1 cellular context compared by ENCODE assay signal in genomic region chr2:226030369-226031077, GRCh38.
TF ChIP-seq lines count a peak whose summit lies in the region.

No MANE protein-coding gene starts in this region.

TF ChIP-seq in GM23338, 12 proteins besides CTCF, POLR2A, EP300 and RAD21 (continued from another document):
- TF ChIP-seq, protein P1, sequence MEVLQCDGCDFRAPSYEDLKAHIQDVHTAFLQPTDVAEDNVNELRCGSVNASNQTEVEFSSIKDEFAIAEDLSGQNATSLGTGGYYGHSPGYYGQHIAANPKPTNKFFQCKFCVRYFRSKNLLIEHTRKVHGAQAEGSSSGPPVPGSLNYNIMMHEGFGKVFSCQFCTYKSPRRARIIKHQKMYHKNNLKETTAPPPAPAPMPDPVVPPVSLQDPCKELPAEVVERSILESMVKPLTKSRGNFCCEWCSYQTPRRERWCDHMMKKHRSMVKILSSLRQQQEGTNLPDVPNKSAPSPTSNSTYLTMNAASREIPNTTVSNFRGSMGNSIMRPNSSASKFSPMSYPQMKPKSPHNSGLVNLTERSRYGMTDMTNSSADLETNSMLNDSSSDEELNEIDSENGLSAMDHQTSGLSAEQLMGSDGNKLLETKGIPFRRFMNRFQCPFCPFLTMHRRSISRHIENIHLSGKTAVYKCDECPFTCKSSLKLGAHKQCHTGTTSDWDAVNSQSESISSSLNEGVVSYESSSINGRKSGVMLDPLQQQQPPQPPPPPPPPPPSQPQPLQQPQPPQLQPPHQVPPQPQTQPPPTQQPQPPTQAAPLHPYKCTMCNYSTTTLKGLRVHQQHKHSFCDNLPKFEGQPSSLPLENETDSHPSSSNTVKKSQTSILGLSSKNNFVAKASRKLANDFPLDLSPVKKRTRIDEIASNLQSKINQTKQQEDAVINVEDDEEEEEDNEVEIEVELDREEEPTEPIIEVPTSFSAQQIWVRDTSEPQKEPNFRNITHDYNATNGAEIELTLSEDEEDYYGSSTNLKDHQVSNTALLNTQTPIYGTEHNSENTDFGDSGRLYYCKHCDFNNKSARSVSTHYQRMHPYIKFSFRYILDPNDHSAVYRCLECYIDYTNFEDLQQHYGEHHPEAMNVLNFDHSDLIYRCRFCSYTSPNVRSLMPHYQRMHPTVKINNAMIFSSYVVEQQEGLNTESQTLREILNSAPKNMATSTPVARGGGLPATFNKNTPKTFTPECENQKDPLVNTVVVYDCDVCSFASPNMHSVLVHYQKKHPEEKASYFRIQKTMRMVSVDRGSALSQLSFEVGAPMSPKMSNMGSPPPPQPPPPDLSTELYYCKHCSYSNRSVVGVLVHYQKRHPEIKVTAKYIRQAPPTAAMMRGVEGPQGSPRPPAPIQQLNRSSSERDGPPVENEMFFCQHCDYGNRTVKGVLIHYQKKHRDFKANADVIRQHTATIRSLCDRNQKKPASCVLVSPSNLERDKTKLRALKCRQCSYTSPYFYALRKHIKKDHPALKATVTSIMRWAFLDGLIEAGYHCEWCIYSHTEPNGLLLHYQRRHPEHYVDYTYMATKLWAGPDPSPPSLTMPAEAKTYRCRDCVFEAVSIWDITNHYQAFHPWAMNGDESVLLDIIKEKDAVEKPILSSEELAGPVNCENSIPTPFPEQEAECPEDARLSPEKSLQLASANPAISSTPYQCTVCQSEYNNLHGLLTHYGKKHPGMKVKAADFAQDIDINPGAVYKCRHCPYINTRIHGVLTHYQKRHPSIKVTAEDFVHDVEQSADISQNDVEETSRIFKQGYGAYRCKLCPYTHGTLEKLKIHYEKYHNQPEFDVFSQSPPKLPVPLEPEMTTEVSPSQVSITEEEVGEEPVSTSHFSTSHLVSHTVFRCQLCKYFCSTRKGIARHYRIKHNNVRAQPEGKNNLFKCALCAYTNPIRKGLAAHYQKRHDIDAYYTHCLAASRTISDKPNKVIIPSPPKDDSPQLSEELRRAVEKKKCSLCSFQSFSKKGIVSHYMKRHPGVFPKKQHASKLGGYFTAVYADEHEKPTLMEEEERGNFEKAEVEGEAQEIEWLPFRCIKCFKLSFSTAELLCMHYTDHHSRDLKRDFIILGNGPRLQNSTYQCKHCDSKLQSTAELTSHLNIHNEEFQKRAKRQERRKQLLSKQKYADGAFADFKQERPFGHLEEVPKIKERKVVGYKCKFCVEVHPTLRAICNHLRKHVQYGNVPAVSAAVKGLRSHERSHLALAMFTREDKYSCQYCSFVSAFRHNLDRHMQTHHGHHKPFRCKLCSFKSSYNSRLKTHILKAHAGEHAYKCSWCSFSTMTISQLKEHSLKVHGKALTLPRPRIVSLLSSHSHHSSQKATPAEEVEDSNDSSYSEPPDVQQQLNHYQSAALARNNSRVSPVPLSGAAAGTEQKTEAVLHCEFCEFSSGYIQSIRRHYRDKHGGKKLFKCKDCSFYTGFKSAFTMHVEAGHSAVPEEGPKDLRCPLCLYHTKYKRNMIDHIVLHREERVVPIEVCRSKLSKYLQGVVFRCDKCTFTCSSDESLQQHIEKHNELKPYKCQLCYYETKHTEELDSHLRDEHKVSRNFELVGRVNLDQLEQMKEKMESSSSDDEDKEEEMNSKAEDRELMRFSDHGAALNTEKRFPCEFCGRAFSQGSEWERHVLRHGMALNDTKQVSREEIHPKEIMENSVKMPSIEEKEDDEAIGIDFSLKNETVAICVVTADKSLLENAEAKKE (CRISPR knock-in tag; IDR thresholded peaks at IDR 0.05), result no peak
